ENCODE assay signal across 8 cellular contexts in genomic region chr19:13846533-13847032, GRCh38. TPM values are rescaled to one million over a fixed set of nuclear protein-coding genes. Genes with fewer than 3 reads are reported as not detected.
DNase-seq lines count a peak whose midpoint lies in the region; ATAC-seq and TF ChIP-seq lines count a peak whose summit lies in the region.

No MANE protein-coding gene starts in this region.

- peak overlapping the region; percentile 52 for H3K4me3 ChIP-seq in ectodermal cell (ENCODE audit: insufficient read depth, low read depth, low read length)

- H3K36me3 Mint-ChIP-seq in activated CD4-positive, alpha-beta memory T cell treated with anti-CD3 and anti-CD28 coated beads for 36 hours = peaks cover 6% of the 10 kb centered on the region

- ATAC-seq in HG02678 (IDR thresholded peaks at IDR 0.05; ENCODE audit: unreplicated experiment) (peak; percentile 52), HG02938 (IDR thresholded peaks at IDR 0.05; ENCODE audit: unreplicated experiment) (no peak)

- peak; percentile 52 for TF ChIP-seq POLR2A in GM15510 (IDR thresholded peaks at IDR 0.05; ENCODE audit: borderline replicate concordance, extremely low read depth, insufficient read length)

- peak overlapping the region; percentile 78 for H3K4me3 Mint-ChIP-seq in activated CD4-positive, alpha-beta memory T cell treated with anti-CD3 and anti-CD28 coated beads for 36 hours

- H3K9me3 Mint-ChIP-seq in activated CD4-positive, alpha-beta memory T cell treated with anti-CD3 and anti-CD28 coated beads for 36 hours = no peaks in the 10 kb centered on the region

- DNase-seq in NCI-H460 (ENCODE audit: extremely low read depth, low read depth) (peak; percentile 83), mesenteric fat pad (ENCODE audit: low spot score) (peak; percentile 96)
- DNase-seq in activated CD4-positive, alpha-beta memory T cell treated with anti-CD3 and anti-CD28 coated beads for 36 hours = peak; percentile 98
- DNase-seq in stimulated activated CD8-positive, alpha-beta memory T cell treated with anti-CD3 and anti-CD28 coated beads, Interleukin-2, amount 100 ng/mL, for 1 hour (ENCODE audit: low read depth in 2 of 2) = peak; percentile 92 to 95

- H3K9me3 ChIP-seq in ectodermal cell (ENCODE audit: control insufficient read depth, low read length) = no peaks in the 10 kb centered on the region

- no peaks in the 10 kb centered on the region for H3K36me3 ChIP-seq in ectodermal cell (ENCODE audit: control insufficient read depth, insufficient read depth, low read length)

- WGBS in ectodermal cell, 2 experiments = 10 to 15% methylated on average over 13 of the region's 13 CpGs

- POLR2A ChIA-PET in activated CD4-positive, alpha-beta memory T cell treated with anti-CD3 and anti-CD28 coated beads for 36 hours (lab: Charles Lee) = interaction anchor here (0.8 to 6.6 kb wide), 16 partner anchors 9 to 1055 kb away, joined by 3 to 80 read pairs (median 4); partner anchors contain the start of genes ADGRE5, C19orf53, JUNB and ZSWIM4

- intact Hi-C loops in activated CD4-positive, alpha-beta memory T cell treated with anti-CD3 and anti-CD28 coated beads for 36 hours (cut with micrococcal nuclease) = loop anchor here (1.0 to 10.0 kb wide), 4 partner anchors 7 to 1054 kb away; partner anchors contain the start of genes JUNB and TECR

- no peaks in the 10 kb centered on the region for H3K27me3 Mint-ChIP-seq in activated CD4-positive, alpha-beta memory T cell treated with anti-CD3 and anti-CD28 coated beads for 36 hours

- peak overlapping the region; percentile 97 for H3K27ac Mint-ChIP-seq in activated CD4-positive, alpha-beta memory T cell treated with anti-CD3 and anti-CD28 coated beads for 36 hours

- peaks cover 15% of the 10 kb centered on the region for H3K27me3 ChIP-seq in ectodermal cell (ENCODE audit: control insufficient read depth, insufficient read depth, low read length, poor library complexity, severe bottlenecking)

- H3K4me1 Mint-ChIP-seq in activated CD4-positive, alpha-beta memory T cell treated with anti-CD3 and anti-CD28 coated beads for 36 hours (ENCODE audit: low read depth) = peaks cover 55% of the 10 kb centered on the region

- H3K27ac ChIP-seq in ectodermal cell (ENCODE audit: insufficient read depth, low read depth, low read length, poor library complexity, severe bottlenecking) = peak overlapping the region; percentile 100

- CTCF ChIA-PET in activated CD4-positive, alpha-beta memory T cell treated with anti-CD3 and anti-CD28 coated beads for 36 hours (lab: Charles Lee) = interaction anchor here (0.6 to 4.6 kb wide), 6 partner anchors 8 to 561 kb away, joined by 3 to 39 read pairs (median 5); partner anchors contain the start of gene ASF1B

- peaks cover 41% of the 10 kb centered on the region for H3K4me1 ChIP-seq in ectodermal cell (ENCODE audit: control insufficient read depth, insufficient read depth, low read length)

RNA-seq across cellular contexts. Expression of gene NANOS3, which starts 30.4 kb away (rescaled TPM):
- not detected in 2 replicates for total RNA-seq in NCI-H460 (2014; rRNA removed; shearing (Covaris generic))
- polyA plus RNA-seq in NCI-H460 (2014; cell fraction: nucleus; rRNA removed) = not detected in 2 replicates
- total RNA-seq in activated CD4-positive, alpha-beta memory T cell treated with anti-CD3 and anti-CD28 coated beads for 36 hours = 1 to 10 TPM; 1.1 to 2.7 TPM
- not detected for polyA plus RNA-seq in ectodermal cell (2013, experiment 1 of 4)
- not detected for polyA plus RNA-seq in ectodermal cell (2013, experiment 2 of 4)
- not detected for polyA plus RNA-seq in ectodermal cell (2013, experiment 3 of 4)
- polyA plus RNA-seq in ectodermal cell (2013, experiment 4 of 4) = not detected
- not detected for total RNA-seq in mesenteric fat pad

RNA-seq across cellular contexts. Expression of gene ZSWIM4, which starts 51.3 kb away (rescaled TPM):
- 2.1 and 2.8 TPM in 2 replicates for total RNA-seq in NCI-H460 (2014; rRNA removed; shearing (Covaris generic))
- 1.2 and 6.9 TPM in 2 replicates for polyA plus RNA-seq in NCI-H460 (2014; cell fraction: nucleus; rRNA removed)
- total RNA-seq in activated CD4-positive, alpha-beta memory T cell treated with anti-CD3 and anti-CD28 coated beads for 36 hours = 10 to 100 TPM in 1 of 2 experiments, 1 to 10 TPM in 1; 9.2 to 10.2 TPM
- 15.4 TPM for polyA plus RNA-seq in ectodermal cell (2013, experiment 1 of 4)
- polyA plus RNA-seq in ectodermal cell (2013, experiment 2 of 4) = 15.5 TPM
- polyA plus RNA-seq in ectodermal cell (2013, experiment 3 of 4) = 12.8 TPM
- polyA plus RNA-seq in ectodermal cell (2013, experiment 4 of 4) = 13.7 TPM
- total RNA-seq in mesenteric fat pad = 5.2 TPM

RNA-seq across cellular contexts. Expression of gene BRME1, which starts 59.3 kb away (rescaled TPM):
- total RNA-seq in NCI-H460 (2014; rRNA removed; shearing (Covaris generic)) = 0.50 TPM in 1 of 2 replicates, not detected in the other
- polyA plus RNA-seq in NCI-H460 (2014; cell fraction: nucleus; rRNA removed) = 1.2 and 1.7 TPM in 2 replicates
- 1 to 10 TPM; 7.7 to 9.0 TPM for total RNA-seq in activated CD4-positive, alpha-beta memory T cell treated with anti-CD3 and anti-CD28 coated beads for 36 hours
- 5.8 TPM for polyA plus RNA-seq in ectodermal cell (2013, experiment 1 of 4)
- 4.4 TPM for polyA plus RNA-seq in ectodermal cell (2013, experiment 2 of 4)
- polyA plus RNA-seq in ectodermal cell (2013, experiment 3 of 4) = 2.7 TPM
- 2.4 TPM for polyA plus RNA-seq in ectodermal cell (2013, experiment 4 of 4)
- total RNA-seq in mesenteric fat pad = 0.67 TPM

RNA-seq across cellular contexts. Expression of gene CC2D1A, which starts 59.4 kb away (rescaled TPM):
- total RNA-seq in NCI-H460 (2014; rRNA removed; shearing (Covaris generic)) = 13.8 and 15.5 TPM in 2 replicates
- 43.9 and 62.2 TPM in 2 replicates for polyA plus RNA-seq in NCI-H460 (2014; cell fraction: nucleus; rRNA removed)
- total RNA-seq in activated CD4-positive, alpha-beta memory T cell treated with anti-CD3 and anti-CD28 coated beads for 36 hours = 10 to 100 TPM; 25.8 to 31.0 TPM
- polyA plus RNA-seq in ectodermal cell (2013, experiment 1 of 4) = 33.5 TPM
- polyA plus RNA-seq in ectodermal cell (2013, experiment 2 of 4) = 23.8 TPM
- polyA plus RNA-seq in ectodermal cell (2013, experiment 3 of 4) = 23.9 TPM
- 25.9 TPM for polyA plus RNA-seq in ectodermal cell (2013, experiment 4 of 4)
- total RNA-seq in mesenteric fat pad = 30.2 TPM
